In the genomic region with DNA sequence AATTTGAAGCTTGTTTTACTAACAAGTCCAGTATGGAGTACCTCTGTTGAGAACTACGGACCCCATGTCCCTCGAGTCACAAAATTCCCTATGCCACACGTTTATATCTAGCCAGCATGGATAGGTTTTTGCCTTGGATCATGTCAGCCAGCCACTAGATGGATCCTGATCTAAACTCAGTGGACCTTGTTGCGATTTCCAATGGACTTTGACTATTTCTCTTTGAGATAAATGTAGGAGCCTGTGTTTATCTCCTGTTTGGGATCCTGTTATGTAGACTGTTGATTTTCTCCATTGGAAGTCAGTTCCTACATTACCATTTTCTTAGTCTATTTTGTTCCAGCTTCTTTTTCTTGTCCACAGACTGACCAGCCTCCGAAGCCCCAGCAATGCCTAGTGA, we compare ENCODE assay signal across 1 cellular context.
TF ChIP-seq lines count a peak whose summit lies in the region.

No MANE protein-coding gene starts in this region.

TF ChIP-seq in HepG2, 621 proteins besides CTCF, POLR2A, EP300 and RAD21 (continued from another document):
- TF ChIP-seq, protein P1, sequence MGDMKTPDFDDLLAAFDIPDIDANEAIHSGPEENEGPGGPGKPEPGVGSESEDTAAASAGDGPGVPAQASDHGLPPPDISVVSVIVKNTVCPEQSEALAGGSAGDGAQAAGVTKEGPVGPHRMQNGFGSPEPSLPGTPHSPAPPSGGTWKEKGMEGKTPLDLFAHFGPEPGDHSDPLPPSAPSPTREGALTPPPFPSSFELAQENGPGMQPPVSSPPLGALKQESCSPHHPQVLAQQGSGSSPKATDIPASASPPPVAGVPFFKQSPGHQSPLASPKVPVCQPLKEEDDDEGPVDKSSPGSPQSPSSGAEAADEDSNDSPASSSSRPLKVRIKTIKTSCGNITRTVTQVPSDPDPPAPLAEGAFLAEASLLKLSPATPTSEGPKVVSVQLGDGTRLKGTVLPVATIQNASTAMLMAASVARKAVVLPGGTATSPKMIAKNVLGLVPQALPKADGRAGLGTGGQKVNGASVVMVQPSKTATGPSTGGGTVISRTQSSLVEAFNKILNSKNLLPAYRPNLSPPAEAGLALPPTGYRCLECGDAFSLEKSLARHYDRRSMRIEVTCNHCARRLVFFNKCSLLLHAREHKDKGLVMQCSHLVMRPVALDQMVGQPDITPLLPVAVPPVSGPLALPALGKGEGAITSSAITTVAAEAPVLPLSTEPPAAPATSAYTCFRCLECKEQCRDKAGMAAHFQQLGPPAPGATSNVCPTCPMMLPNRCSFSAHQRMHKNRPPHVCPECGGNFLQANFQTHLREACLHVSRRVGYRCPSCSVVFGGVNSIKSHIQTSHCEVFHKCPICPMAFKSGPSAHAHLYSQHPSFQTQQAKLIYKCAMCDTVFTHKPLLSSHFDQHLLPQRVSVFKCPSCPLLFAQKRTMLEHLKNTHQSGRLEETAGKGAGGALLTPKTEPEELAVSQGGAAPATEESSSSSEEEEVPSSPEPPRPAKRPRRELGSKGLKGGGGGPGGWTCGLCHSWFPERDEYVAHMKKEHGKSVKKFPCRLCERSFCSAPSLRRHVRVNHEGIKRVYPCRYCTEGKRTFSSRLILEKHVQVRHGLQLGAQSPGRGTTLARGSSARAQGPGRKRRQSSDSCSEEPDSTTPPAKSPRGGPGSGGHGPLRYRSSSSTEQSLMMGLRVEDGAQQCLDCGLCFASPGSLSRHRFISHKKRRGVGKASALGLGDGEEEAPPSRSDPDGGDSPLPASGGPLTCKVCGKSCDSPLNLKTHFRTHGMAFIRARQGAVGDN (CRISPR knock-in tag; IDR thresholded peaks at IDR 0.05), result no peak
- TF ChIP-seq ZNF644 (CRISPR knock-in tag; IDR thresholded peaks at IDR 0.05; ENCODE audit: low read depth) (0 out of 2 replicates have a peak, but pooled peaks have one; percentile 8), HNF4A (CRISPR knock-in tag; IDR thresholded peaks at IDR 0.05) (peak; percentile 48), REXO4 (CRISPR knock-in tag; IDR thresholded peaks at IDR 0.05; ENCODE audit: borderline replicate concordance) (no peak)
